Comparison of ENCODE assay signal across 15 cellular contexts in the genomic region with DNA sequence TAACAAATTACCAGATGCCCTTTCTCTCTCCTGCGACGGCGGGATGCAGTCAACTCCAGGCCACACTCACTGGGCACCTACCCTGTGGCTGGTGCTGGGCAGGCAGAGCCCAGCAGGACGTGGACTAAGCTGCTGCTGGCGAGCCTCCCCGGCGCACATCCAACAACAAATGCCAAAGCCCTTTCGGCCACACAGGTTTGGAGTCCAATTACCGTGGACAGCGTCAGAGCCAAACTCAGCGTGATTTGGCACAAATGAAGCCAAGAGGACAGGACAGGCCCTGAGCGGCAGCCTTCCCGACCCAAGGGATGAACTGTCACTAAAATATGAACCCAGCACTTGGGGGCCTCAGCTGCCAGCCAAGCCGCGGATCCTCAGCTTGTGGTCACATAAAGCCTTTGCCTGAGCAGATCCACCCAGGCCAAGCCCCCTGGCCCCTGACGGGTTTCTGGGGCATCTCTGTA. TPM values are rescaled to one million over a fixed set of nuclear protein-coding genes. Genes with fewer than 3 reads are reported as not detected.
A peak's percentile ranks its signal among the peaks of the same experiment; 100 is the strongest.
DNase-seq lines count a peak whose midpoint lies in the region; ATAC-seq and TF ChIP-seq lines count a peak whose summit lies in the region.
"Had no signal": no experiment of that assay in that cellular context is flagged by ENCODE, and none has a peak within 500 bp of the region (broad histone marks: within the 10 kb centered on the region; RNA-seq: fewer than 3 reads in every experiment).

No MANE protein-coding gene starts in this region.

- no peak for DNase-seq in activated T-cell treated with anti-CD3 and anti-CD28 coated beads, Interleukin-2, amount 50 U/mL, for 24 hours
- no peak for DNase-seq in activated T-cell treated with anti-CD3 and anti-CD28 coated beads, Interleukin-2, amount 50 U/mL, for 1 hour
- DNase-seq in midbrain (lab: John Stamatoyannopoulos, UW) (peak; percentile 28), chondrocyte (ENCODE audit: low spot score) (no peak), HAP-1 (ENCODE audit: low spot score in 2 of 2) (no peak)
- DNase-seq in activated CD4-positive, alpha-beta T cell treated with anti-CD3 and anti-CD28 coated beads for 4 hours, result no peak
- DNase-seq: activated CD8-positive, alpha-beta T cell treated with anti-CD3 and anti-CD28 coated beads, Interleukin-2, amount 10 ng/mL, durations not matched to agents 7 days and 5 days; activated effector memory CD4-positive, alpha-beta T cell treated with Interleukin-2 at 50 U/mL for 16 hours; brain microvascular endothelial cell; NK-92 treated with Interleukin-12 subunit alpha and Interleukin-12 subunit beta, amount 100 ng/mL, for 24 hours had no signal

- H3K4me1 ChIP-seq in HAP-1, result no peaks in the 10 kb centered on the region
- H3K4me1 ChIP-seq: SJSA1 had no signal

- H3K27ac Mint-ChIP-seq in activated T-cell treated with anti-CD3 and anti-CD28 coated beads, Interleukin-2, amount 50 U/mL, for 24 hours, result peak overlapping the region; percentile 32
- H3K27ac Mint-ChIP-seq in chondrocyte (ENCODE audit: unreplicated experiment), result no peak overlapping the region
- H3K27ac Mint-ChIP-seq: activated CD8-positive, alpha-beta T cell treated with anti-CD3 and anti-CD28 coated beads, Interleukin-2, amount 10 ng/mL, durations not matched to agents 7 days and 5 days; progenitor cell of endocrine pancreas; type B pancreatic cell had no signal

- H3K4me3 ChIP-seq in HAP-1, result no peak overlapping the region
- H3K4me3 ChIP-seq: SJSA1 had no signal

- no peak for ATAC-seq in HG03139 (IDR thresholded peaks at IDR 0.05; ENCODE audit: unreplicated experiment)
- ATAC-seq: activated CD8-positive, alpha-beta T cell treated with anti-CD3 and anti-CD28 coated beads, Interleukin-2, amount 10 ng/mL, durations not matched to agents 7 days and 5 days had no signal

- in situ Hi-C loops in HAP-1 (cut with MboI; ENCODE audit: low sequenced_read_pairs), result no loop called here

- no peak for TF ChIP-seq CTCF in chondrocyte (IDR thresholded peaks at IDR 0.05)

- no peaks in the 10 kb centered on the region for H3K27me3 ChIP-seq in HAP-1 (ENCODE audit: low read depth)
- H3K27me3 ChIP-seq: brain microvascular endothelial cell, SJSA1 had no signal

- H3K36me3 Mint-ChIP-seq in activated T-cell treated with anti-CD3 and anti-CD28 coated beads, Interleukin-2, amount 50 U/mL, for 24 hours (ENCODE audit: low read depth), result peaks cover 77% of the 10 kb centered on the region
- H3K36me3 Mint-ChIP-seq in chondrocyte (ENCODE audit: low read depth), result peaks cover 21% of the 10 kb centered on the region

- H3K9me3 ChIP-seq in HAP-1, result 0 out of 2 replicates have a peak, but pooled peaks cover 6% of the 10 kb centered on the region
- H3K9me3 ChIP-seq: SJSA1 had no signal

- H3K27ac ChIP-seq in cingulate gyrus (ENCODE audit: low read depth, low read length), result peak overlapping the region; percentile 10
- H3K27ac ChIP-seq: brain microvascular endothelial cell, SJSA1 had no signal

- H3K27me3 Mint-ChIP-seq in activated T-cell treated with anti-CD3 and anti-CD28 coated beads, Interleukin-2, amount 50 U/mL, for 24 hours, result no peaks in the 10 kb centered on the region
- no peaks in the 10 kb centered on the region for H3K27me3 Mint-ChIP-seq in chondrocyte (ENCODE audit: low read depth)
- H3K27me3 Mint-ChIP-seq: progenitor cell of endocrine pancreas, type B pancreatic cell had no signal

- peaks cover 10% of the 10 kb centered on the region for H3K4me1 Mint-ChIP-seq in activated T-cell treated with anti-CD3 and anti-CD28 coated beads, Interleukin-2, amount 50 U/mL, for 24 hours (ENCODE audit: low read depth)
- peaks cover 3% of the 10 kb centered on the region for H3K4me1 Mint-ChIP-seq in chondrocyte (ENCODE audit: low read depth)

- no peak overlapping the region for H3K4me3 Mint-ChIP-seq in activated T-cell treated with anti-CD3 and anti-CD28 coated beads, Interleukin-2, amount 50 U/mL, for 24 hours
- H3K4me3 Mint-ChIP-seq in chondrocyte (ENCODE audit: unreplicated experiment), result no peak overlapping the region
- H3K4me3 Mint-ChIP-seq: activated CD8-positive, alpha-beta T cell treated with anti-CD3 and anti-CD28 coated beads, Interleukin-2, amount 10 ng/mL, durations not matched to agents 7 days and 5 days; type B pancreatic cell had no signal

- peaks cover 60% of the 10 kb centered on the region for H3K36me3 ChIP-seq in HAP-1 (replicated peaks)

- H3K9me3 Mint-ChIP-seq in activated T-cell treated with anti-CD3 and anti-CD28 coated beads, Interleukin-2, amount 50 U/mL, for 24 hours, result no peaks in the 10 kb centered on the region
- H3K9me3 Mint-ChIP-seq in chondrocyte (ENCODE audit: low read depth), result no peaks in the 10 kb centered on the region
- H3K9me3 Mint-ChIP-seq: type B pancreatic cell had no signal

RNA-seq across cellular contexts. Expression of a gene that starts 28.4 kb away (rescaled TPM):
- 23.9 to 30.5 TPM (median 30.0 TPM) in 3 replicates for total RNA-seq in chondrocyte

RNA-seq across cellular contexts. Expression of a gene that starts 45.0 kb away (rescaled TPM):
- 224 to 293 TPM (median 282 TPM) in 3 replicates for total RNA-seq in chondrocyte
